In the genomic region with DNA sequence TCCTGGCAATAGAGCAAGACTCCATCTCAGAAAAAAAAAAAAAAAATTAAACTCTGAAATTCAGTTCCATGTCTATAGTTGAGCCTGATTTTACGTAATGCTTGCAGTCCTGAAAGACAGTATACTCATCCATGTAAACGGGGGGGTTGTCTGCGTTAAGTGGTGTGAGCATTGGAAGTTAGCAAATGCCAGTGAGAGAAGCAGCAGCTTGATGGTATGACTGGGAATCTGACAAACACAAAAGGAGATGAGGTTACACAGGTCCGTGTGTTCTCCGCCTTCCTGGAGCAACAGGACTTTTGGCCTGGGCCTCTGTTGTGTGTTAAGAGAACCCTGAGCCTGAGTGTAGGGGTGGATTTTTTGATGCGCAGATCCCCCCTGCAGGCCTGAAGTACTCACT, we compare ENCODE assay signal across 23 cellular contexts.
DNase-seq lines count a peak whose midpoint lies in the region; ATAC-seq, FAIRE-seq and TF ChIP-seq lines count a peak whose summit lies in the region.
"Had no signal": no experiment of that assay in that cellular context is flagged by ENCODE, and none has a peak within 500 bp of the region (broad histone marks: within the 10 kb centered on the region; RNA-seq: fewer than 3 reads in every experiment).

No MANE protein-coding gene starts in this region.

- H3K27me3 Mint-ChIP-seq in naive B cell = no peaks in the 10 kb centered on the region
- H3K27me3 Mint-ChIP-seq: CD4-positive, CD25-positive, alpha-beta regulatory T cell; CD8-positive, alpha-beta memory T cell had no signal

- H3K9me3 ChIP-seq in HepG2 (ENCODE audit: low read length) (no peaks in the 10 kb centered on the region), right lobe of liver (no peaks in the 10 kb centered on the region), Panc1 (ENCODE audit: control insufficient read depth, insufficient read depth, low read depth, low read length) (no peaks in the 10 kb centered on the region)
- H3K9me3 ChIP-seq: A549 had no signal

- no peak for DNase-seq in HepG2 (ENCODE audit: low spot score)
- no peak for DNase-seq in right lobe of liver
- DNase-seq in Panc1 (ENCODE audit: low read depth, low spot score) = no peak
- no peak for DNase-seq in naive B cell
- DNase-seq in NCI-H146 (lab: John Stamatoyannopoulos, UW) = no peak
- no peak for DNase-seq in activated CD8-positive, alpha-beta memory T cell treated with anti-CD3 and anti-CD28 coated beads, Interleukin-2, amount 50 U/mL, for 48 hours
- DNase-seq in amniotic stem cell (lab: John Stamatoyannopoulos, UW) = no peak
- DNase-seq: AML-193; C1 segment of cervical spinal cord; CD4-positive, CD25-positive, alpha-beta regulatory T cell; CD8-positive, alpha-beta memory T cell; COR-L47; DMS 273 treated with DMSO at 0.1 percent for 48 hours; DMS53; EL; H9; KG1 had no signal

- H3K27ac Mint-ChIP-seq in naive B cell = peak overlapping the region in 4 of 6 donors; percentile 25 to 95 (median 68)
- H3K27ac Mint-ChIP-seq: CD4-positive, CD25-positive, alpha-beta regulatory T cell; H9 had no signal

- H3K4me1 Mint-ChIP-seq in naive B cell = peaks cover 66 to 88% (median 81%) of the 10 kb centered on the region in 3 donors

- WGBS in HepG2 (ENCODE audit: low lambda C conversion rate) = 56% methylated on average over 5 of the region's 6 CpGs
- WGBS in right lobe of liver (ENCODE audit: insufficient coverage, low coverage, low lambda C conversion rate, missing lambda C conversion rate) = 92% methylated on average over 5 of the region's 6 CpGs

- H3K36me3 ChIP-seq in HepG2 (replicated peaks in 1 of 2; ENCODE audit: control insufficient read depth in 1 of 2, insufficient read depth in 2 of 2, low read length in 2 of 2) (no peaks in the 10 kb centered on the region), right lobe of liver (no peaks in the 10 kb centered on the region), Panc1 (ENCODE audit: control insufficient read depth, insufficient read depth, low read length) (no peaks in the 10 kb centered on the region)

- no peak overlapping the region for H3K9ac ChIP-seq in HepG2 (ENCODE audit: insufficient read depth, low read depth, low read length)

- POLR2A ChIA-PET in HepG2 (lab: Yijun Ruan, JAX) = no interaction called here
- POLR2A ChIA-PET in Panc1 (lab: Charles Lee) = no interaction called here

- H3K27ac ChIP-seq in HepG2 (ENCODE audit: extremely low read length, insufficient read depth, low read length) (no peak overlapping the region), right lobe of liver (no peak overlapping the region), Panc1 (ENCODE audit: low read length) (no peak overlapping the region)
- H3K27ac ChIP-seq: 22Rv1, A549 had no signal

- H3K4me1 ChIP-seq in HepG2 (ENCODE audit: insufficient read depth, low read length) = no peaks in the 10 kb centered on the region
- H3K4me1 ChIP-seq in right lobe of liver = no peaks in the 10 kb centered on the region
- no peaks in the 10 kb centered on the region for H3K4me1 ChIP-seq in Panc1 (ENCODE audit: control insufficient read depth, insufficient read depth, low read length)
- H3K4me1 ChIP-seq: A549 had no signal

- CTCF ChIA-PET in HepG2 (lab: Yijun Ruan, JAX; ENCODE audit: low intra/inter-chr PET ratio, low total read pairs) = no interaction called here
- CTCF ChIA-PET in Panc1 (lab: Charles Lee) = no interaction called here

- in situ Hi-C loops in HepG2 (cut with HindIII; ENCODE audit: extremely low pct_ligation_motif_present, low pct_unique_long_range_greater_than_20kb) = no loop called here
- in situ Hi-C loops in Panc1 (cut with HindIII; ENCODE audit: low pct_unique_long_range_greater_than_20kb, low sequenced_read_pairs) = no loop called here

- H3K9me3 Mint-ChIP-seq in naive B cell = peaks cover 0 to 8% (median 4%) of the 10 kb centered on the region in 7 donors
- H3K9me3 Mint-ChIP-seq: CD4-positive, CD25-positive, alpha-beta regulatory T cell; CD8-positive, alpha-beta memory T cell; H9 had no signal

- peak overlapping the region in 2 of 8 donors; percentile 17 to 58 for H3K4me3 Mint-ChIP-seq in naive B cell
- H3K4me3 Mint-ChIP-seq: CD4-positive, CD25-positive, alpha-beta regulatory T cell; CD8-positive, alpha-beta memory T cell; H9 had no signal

- H3K27me3 ChIP-seq in HepG2 (ENCODE audit: control insufficient read depth in 1 of 2, insufficient read depth in 2 of 2, low read length in 2 of 2) (no peaks in the 10 kb centered on the region), right lobe of liver (no peaks in the 10 kb centered on the region), Panc1 (ENCODE audit: control insufficient read depth, insufficient read depth, low read length) (no peaks in the 10 kb centered on the region)

- TF ChIP-seq POLR2A in HepG2 (IDR thresholded peaks at IDR 0.05; ENCODE audit: insufficient read depth in 1 of 2, low read depth in 2 of 2, low read length in 2 of 2) = no peak
- TF ChIP-seq POLR2A in right lobe of liver (IDR thresholded peaks at IDR 0.05) = no peak

- BruUV-seq in HepG2 (replicated peaks; lab: Mats Ljungman, UMichigan) = no TSS peak
- no TSS peak for BruUV-seq in Panc1 (replicated peaks; lab: Mats Ljungman, UMichigan)

- no peaks in the 10 kb centered on the region for H4K20me1 ChIP-seq in HepG2 (ENCODE audit: insufficient read depth, low read length)

- no peaks in the 10 kb centered on the region for H3K79me2 ChIP-seq in HepG2 (ENCODE audit: insufficient read depth, low read length)

- TF ChIP-seq EP300 in HepG2 (IDR thresholded peaks at IDR 0.05; ENCODE audit: low read depth in 2 of 2, low read length in 2 of 2) (no peak), HepG2 (CRISPR knock-in tag; IDR thresholded peaks at IDR 0.05; ENCODE audit: borderline replicate concordance) (no peak)

- TF ChIP-seq CTCF in HepG2 (CRISPR knock-in tag; IDR thresholded peaks at IDR 0.05) (no peak), right lobe of liver (IDR thresholded peaks at IDR 0.05) (no peak), Panc1 (IDR thresholded peaks at IDR 0.05) (no peak)

- no peak overlapping the region for H3K4me2 ChIP-seq in HepG2 (ENCODE audit: low read depth, low read length)
- H3K4me2 ChIP-seq: A549 had no signal

- peaks cover 7 to 23% of the 10 kb centered on the region in 2 donors for H3K36me3 Mint-ChIP-seq in naive B cell

- ATAC-seq in HepG2 (peak; percentile 22), right lobe of liver (no peak), Panc1 (0 out of 2 replicates have a peak, but pooled peaks have one; percentile 16), naive B cell (ENCODE audit: low read depth in 2 of 2) (no peak)

- no peak overlapping the region for H2AFZ ChIP-seq in HepG2 (ENCODE audit: low read length)

- FAIRE-seq in HepG2 (lab: Jason Lieb, UNC) = no peak
- FAIRE-seq: A549, G401.6, GM12891, GM19239, H1 had no signal

- H3K4me3 ChIP-seq in HepG2 (replicated peaks in 1 of 3; ENCODE audit: insufficient read depth in 1 of 3, low read depth in 2 of 3, low read length in 3 of 3) (no peak overlapping the region), right lobe of liver (no peak overlapping the region), Panc1 (ENCODE audit: low read depth in 2 of 2, low read length in 2 of 2) (no peak overlapping the region)
- H3K4me3 ChIP-seq: A549 had no signal

- no peak for TF ChIP-seq RAD21 in HepG2 (CRISPR knock-in tag; IDR thresholded peaks at IDR 0.05)

- intact Hi-C loops in HepG2 (cut with micrococcal nuclease; ENCODE audit: unreplicated experiment) (no loop called here), right lobe of liver (cut with DNase I) (no loop called here), Panc1 (cut with micrococcal nuclease; ENCODE audit: unreplicated experiment) (no loop called here)

TF ChIP-seq in HepG2, 621 proteins besides CTCF, POLR2A, EP300 and RAD21:
- no peak for TF ChIP-seq ZNF367 (CRISPR knock-in tag; IDR thresholded peaks at IDR 0.05; ENCODE audit: borderline replicate concordance)
- peak; percentile 37; the same call in 1 of the 2 replicates for TF ChIP-seq ZNF7 (CRISPR knock-in tag; IDR thresholded peaks at IDR 0.05)
- no peak for TF ChIP-seq GATAD2A (CRISPR knock-in tag; IDR thresholded peaks at IDR 0.05)

Comparison
In these comparisons a context has a peak if more than half of its experiments do, and no peak if none do; other contexts are left out.
1. ATAC-seq: peak in HepG2 (single experiment) and Panc1 (single experiment); none in right lobe of liver (0 of 4) and naive B cell (0 of 2).